In genomic region chr2:36915627-36916026, GRCh38 we compare ENCODE assay signal across 25 cellular contexts. TPM values are rescaled to one million over a fixed set of nuclear protein-coding genes. Genes with fewer than 3 reads are reported as not detected.
DNase-seq lines count a peak whose midpoint lies in the region; ATAC-seq and TF ChIP-seq lines count a peak whose summit lies in the region.
"Had no signal": no experiment of that assay in that cellular context is flagged by ENCODE, and none has a peak within 500 bp of the region (broad histone marks: within the 10 kb centered on the region; RNA-seq: fewer than 3 reads in every experiment).

No MANE protein-coding gene starts in this region.

- no peak overlapping the region for H2AK5ac ChIP-seq in mesendoderm (ENCODE audit: low read length)

- DNase-seq in GDM1 (lab: John Stamatoyannopoulos, UW): peak; percentile 44
- peak; percentile 71 for DNase-seq in MV-4-11 (lab: John Stamatoyannopoulos, UW)
- DNase-seq in WTC11 (ENCODE audit: low spot score): no peak
- DNase-seq in mesendoderm: no peak
- no peak for DNase-seq in iPS-NIHi11 (ENCODE audit: low spot score)
- DNase-seq in UCSD-AML1 (lab: John Stamatoyannopoulos, UW; ENCODE audit: unreplicated experiment): no peak
- DNase-seq in activated T-cell treated with anti-CD3 and anti-CD28 coated beads, Interleukin-2, amount 50 U/mL, for 4 hours: no peak
- DNase-seq: activated CD8-positive, alpha-beta memory T cell treated with anti-CD3 and anti-CD28 coated beads, Interleukin-2, amount 50 U/mL, for 4 hours; activated effector memory CD4-positive, alpha-beta T cell treated with anti-CD3 and anti-CD28 coated beads, Interleukin-2, amount 50 U/mL, for 16 hours; CD8-positive, alpha-beta T cell; colonic mucosa; GOT3; head of caudate nucleus; mesenchymal stem cell; NCI-H1092 treated with DMSO at 0.1 percent for 48 hours; NCI-H2081 treated with DMSO at 0.1 percent for 48 hours; NK-92 treated with Interleukin-12 subunit alpha and Interleukin-12 subunit beta, amount 100 ng/mL, for 24 hours; stimulated activated CD4-positive, alpha-beta T cell treated with anti-CD3 and anti-CD28 coated beads, Interleukin-2, amount 100 ng/mL, for 48 hours; stimulated activated naive CD4-positive, alpha-beta T cell treated with Interleukin-2 at 50 U/mL for 16 hours; T-cell had no signal

- H3K9me3 Mint-ChIP-seq in WTC11: no peaks in the 10 kb centered on the region
- no peaks in the 10 kb centered on the region for H3K9me3 Mint-ChIP-seq in activated T-cell treated with anti-CD3 and anti-CD28 coated beads, Interleukin-2, amount 50 U/mL, for 4 hours
- H3K9me3 Mint-ChIP-seq: CD8-positive, alpha-beta T cell; natural killer cell treated with Interleukin-12 subunit alpha and Interleukin-12 subunit beta and Interleukin-15 and Interleukin-18, amount 100 ng/mL, for 72 hours; T-cell had no signal

- POLR2A ChIA-PET in WTC11 (lab: Charles Lee): interaction anchor here (0.6 kb wide), 1 partner anchor 13 kb away, joined by 3 read pairs; no protein-coding TSS in a partner anchor

- H3K23ac ChIP-seq in mesendoderm (ENCODE audit: low read length): no peak overlapping the region

- no peak overlapping the region for H3K4me2 ChIP-seq in mesendoderm (ENCODE audit: low read length)
- H3K4me2 ChIP-seq: KMS-11 had no signal

- H4K8ac ChIP-seq in mesendoderm (ENCODE audit: low read depth, low read length): no peak overlapping the region

- H3K79me2 ChIP-seq in mesendoderm (ENCODE audit: control insufficient read depth, insufficient read depth, low read length): no peaks in the 10 kb centered on the region

- WGBS in mesendoderm (ENCODE audit: extremely low coverage, insufficient coverage, low lambda C conversion rate): no CpG with 5 or more reads among the region's 1 CpG

- H3K4me3 Mint-ChIP-seq in WTC11: no peak overlapping the region
- H3K4me3 Mint-ChIP-seq in activated T-cell treated with anti-CD3 and anti-CD28 coated beads, Interleukin-2, amount 50 U/mL, for 4 hours: no peak overlapping the region
- H3K4me3 Mint-ChIP-seq: CD8-positive, alpha-beta T cell; natural killer cell treated with Interleukin-12 subunit alpha and Interleukin-12 subunit beta and Interleukin-15 and Interleukin-18, amount 100 ng/mL, for 72 hours; T-cell had no signal

- H3K27me3 Mint-ChIP-seq in WTC11 (ENCODE audit: low read depth): no peaks in the 10 kb centered on the region
- no peaks in the 10 kb centered on the region for H3K27me3 Mint-ChIP-seq in activated T-cell treated with anti-CD3 and anti-CD28 coated beads, Interleukin-2, amount 50 U/mL, for 4 hours (ENCODE audit: low read depth)
- H3K27me3 Mint-ChIP-seq: natural killer cell treated with Interleukin-12 subunit alpha and Interleukin-12 subunit beta and Interleukin-15 and Interleukin-18, amount 100 ng/mL, for 72 hours; progenitor cell of endocrine pancreas; T-cell had no signal

- H3K36me3 ChIP-seq in mesendoderm (ENCODE audit: control insufficient read depth, insufficient read depth, low read length): no peaks in the 10 kb centered on the region
- H3K36me3 ChIP-seq: colonic mucosa had no signal

- peaks cover 11% of the 10 kb centered on the region for H3K4me1 Mint-ChIP-seq in WTC11
- H3K4me1 Mint-ChIP-seq in activated T-cell treated with anti-CD3 and anti-CD28 coated beads, Interleukin-2, amount 50 U/mL, for 4 hours (ENCODE audit: low read depth): peaks cover 2% of the 10 kb centered on the region

- no peaks in the 10 kb centered on the region for H3K79me1 ChIP-seq in mesendoderm (ENCODE audit: low read length)

- peaks cover 3% of the 10 kb centered on the region for H3K36me3 Mint-ChIP-seq in WTC11
- H3K36me3 Mint-ChIP-seq in activated T-cell treated with anti-CD3 and anti-CD28 coated beads, Interleukin-2, amount 50 U/mL, for 4 hours (ENCODE audit: insufficient read depth): peaks cover 13% of the 10 kb centered on the region
- H3K36me3 Mint-ChIP-seq: natural killer cell treated with Interleukin-12 subunit alpha and Interleukin-12 subunit beta and Interleukin-15 and Interleukin-18, amount 100 ng/mL, for 72 hours had no signal

- CTCF ChIA-PET in WTC11 (lab: Charles Lee): no interaction called here

- H3K4me1 ChIP-seq in mesendoderm (ENCODE audit: control insufficient read depth, low read depth, low read length): no peaks in the 10 kb centered on the region
- H3K4me1 ChIP-seq: colonic mucosa had no signal

- H3K56ac ChIP-seq in mesendoderm (ENCODE audit: low read length): no peak overlapping the region

- H2BK15ac ChIP-seq in mesendoderm (replicated peaks; ENCODE audit: low read depth): no peak overlapping the region

- ATAC-seq in WTC11 (no peak), GM19452 (IDR thresholded peaks at IDR 0.05; ENCODE audit: unreplicated experiment) (no peak)
- no peak for ATAC-seq in activated T-cell treated with anti-CD3 and anti-CD28 coated beads, Interleukin-2, amount 50 U/mL, for 4 hours
- ATAC-seq: CD8-positive, alpha-beta T cell; natural killer cell treated with Interleukin-12 subunit alpha and Interleukin-12 subunit beta and Interleukin-15 and Interleukin-18, amount 100 ng/mL, for 72 hours; T-cell had no signal

- no peak for TF ChIP-seq CTCF in WTC11 (IDR thresholded peaks at IDR 0.05)

- no peak overlapping the region for H3K9ac ChIP-seq in mesendoderm (ENCODE audit: low read length)
- H3K9ac ChIP-seq: KMS-11 had no signal

- H3K27ac ChIP-seq in mesendoderm (ENCODE audit: low read depth, low read length): no peak overlapping the region
- H3K27ac ChIP-seq: colonic mucosa, KMS-11, skin epidermis had no signal

- no peak overlapping the region for H3K18ac ChIP-seq in mesendoderm (ENCODE audit: low read length)

- no peak overlapping the region for H2BK120ac ChIP-seq in mesendoderm (ENCODE audit: low read depth, low read length)

- peak overlapping the region; percentile 45 for H3K27ac Mint-ChIP-seq in WTC11
- H3K27ac Mint-ChIP-seq: CD8-positive, alpha-beta T cell; natural killer cell treated with Interleukin-12 subunit alpha and Interleukin-12 subunit beta and Interleukin-15 and Interleukin-18, amount 100 ng/mL, for 72 hours; progenitor cell of endocrine pancreas; T-cell had no signal

- no peak overlapping the region for H3K4me3 ChIP-seq in mesendoderm (ENCODE audit: low read length)
- H3K4me3 ChIP-seq: colonic mucosa, skin epidermis had no signal

- peak overlapping the region; percentile 22 for H2BK5ac ChIP-seq in mesendoderm (ENCODE audit: low read length)

- no peaks in the 10 kb centered on the region for H3K27me3 ChIP-seq in mesendoderm (ENCODE audit: insufficient read depth, low read length, poor library complexity)
- H3K27me3 ChIP-seq: colonic mucosa had no signal

- H3K4ac ChIP-seq in mesendoderm (ENCODE audit: low read depth, low read length): no peak overlapping the region

- H4K5ac ChIP-seq in mesendoderm (ENCODE audit: low read length): no peak overlapping the region

TF ChIP-seq in WTC11, 78 proteins besides CTCF, POLR2A, EP300 and RAD21 (continues in another document):
- TF ChIP-seq ZNF219 (CRISPR knock-in tag; IDR thresholded peaks at IDR 0.05; ENCODE audit: borderline replicate concordance) (no peak), ZSCAN18 (CRISPR knock-in tag; IDR thresholded peaks at IDR 0.05) (no peak), NR3C1 (CRISPR knock-in tag; conservative IDR thresholded peaks at IDR 0.05; ENCODE audit: low read depth) (no peak), ATF1 (CRISPR knock-in tag; IDR thresholded peaks at IDR 0.05) (no peak), NR1H2 (CRISPR knock-in tag; IDR thresholded peaks at IDR 0.05) (no peak), ZNF138 (CRISPR knock-in tag; conservative IDR thresholded peaks at IDR 0.05) (no peak), PREB (CRISPR knock-in tag; IDR thresholded peaks at IDR 0.05; ENCODE audit: borderline replicate concordance) (no peak), JAZF1 (CRISPR knock-in tag; IDR thresholded peaks at IDR 0.05) (no peak), ZNF263 (CRISPR knock-in tag; IDR thresholded peaks at IDR 0.05; ENCODE audit: low read depth) (no peak), ZBTB21 (CRISPR knock-in tag; IDR thresholded peaks at IDR 0.05; ENCODE audit: borderline replicate concordance) (no peak), IRF2 (CRISPR knock-in tag; IDR thresholded peaks at IDR 0.05; ENCODE audit: borderline replicate concordance, low read depth) (no peak)
- TF ChIP-seq, protein P1, sequence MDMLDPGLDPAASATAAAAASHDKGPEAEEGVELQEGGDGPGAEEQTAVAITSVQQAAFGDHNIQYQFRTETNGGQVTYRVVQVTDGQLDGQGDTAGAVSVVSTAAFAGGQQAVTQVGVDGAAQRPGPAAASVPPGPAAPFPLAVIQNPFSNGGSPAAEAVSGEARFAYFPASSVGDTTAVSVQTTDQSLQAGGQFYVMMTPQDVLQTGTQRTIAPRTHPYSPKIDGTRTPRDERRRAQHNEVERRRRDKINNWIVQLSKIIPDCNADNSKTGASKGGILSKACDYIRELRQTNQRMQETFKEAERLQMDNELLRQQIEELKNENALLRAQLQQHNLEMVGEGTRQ (CRISPR knock-in tag; IDR thresholded peaks at IDR 0.05): no peak

RNA-seq across cellular contexts. Expression of gene STRN, which starts 50.7 kb away (rescaled TPM):
- total RNA-seq in WTC11 (2021): 31.1 to 34.7 TPM (median 31.3 TPM) in 3 replicates
- polyA plus RNA-seq in mesendoderm (2013, experiment 1 of 2): 27.2 TPM
- 28.7 TPM for polyA plus RNA-seq in mesendoderm (2013, experiment 2 of 2)
- 10 to 100 TPM; 19.0 to 19.7 (median 19.7) TPM for total RNA-seq in activated T-cell treated with anti-CD3 and anti-CD28 coated beads, Interleukin-2, amount 50 U/mL, for 4 hours

Comparison
In these comparisons a context has a peak if more than half of its experiments do, and no peak if none do; other contexts are left out.
1. DNase-seq: peak in GDM1 (single experiment) and MV-4-11 (single experiment); none in WTC11 (single experiment), mesendoderm (single experiment), iPS-NIHi11 (single experiment), UCSD-AML1 (single experiment) and activated T-cell treated with anti-CD3 and anti-CD28 coated beads, Interleukin-2, amount 50 U/mL, for 4 hours (single experiment).